ENCODE assay signal across 8 cellular contexts in the genomic region with DNA sequence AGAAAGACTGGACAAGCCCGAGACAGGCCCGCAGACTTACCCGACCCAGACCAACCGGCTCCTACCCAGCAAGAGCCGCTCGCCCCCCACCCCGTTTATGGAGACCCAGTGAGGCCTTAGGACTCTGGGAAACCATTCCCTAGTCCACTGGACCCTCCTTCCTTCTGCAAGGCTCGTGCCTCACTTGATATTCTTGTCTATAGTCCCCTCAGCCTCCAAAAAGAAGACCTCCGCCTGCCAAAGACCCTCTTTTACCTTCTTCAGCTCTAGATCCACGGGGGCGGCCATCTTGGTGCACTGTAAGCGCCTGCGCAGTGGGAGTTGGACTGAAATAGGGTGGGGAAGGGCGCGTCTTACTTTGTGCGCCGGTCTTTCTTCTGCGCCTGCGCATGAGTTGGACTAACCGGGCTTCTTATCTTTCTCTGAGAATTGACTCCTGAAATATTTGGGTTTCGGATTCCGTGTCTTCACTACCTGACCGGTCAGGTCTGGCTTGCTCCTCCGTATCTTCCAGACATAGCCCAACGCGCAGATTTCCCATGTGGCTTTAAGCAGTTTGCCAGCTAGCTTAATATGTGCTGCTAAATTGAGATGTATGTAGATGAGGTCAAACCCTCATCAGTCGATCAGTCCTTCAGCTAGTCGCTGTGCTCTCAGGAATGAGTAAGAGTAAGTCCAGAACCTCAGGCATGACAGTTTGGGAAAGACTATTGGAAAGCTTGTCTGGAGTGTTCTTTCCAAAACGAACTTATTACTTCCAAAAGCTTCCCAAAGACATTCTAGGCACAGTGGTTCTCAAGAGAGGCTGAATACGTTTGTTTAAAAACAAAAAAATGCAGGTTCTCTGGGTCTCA. TPM values are rescaled to one million over a fixed set of nuclear protein-coding genes. Genes with fewer than 3 reads are reported as not detected.
DNase-seq lines count a peak whose midpoint lies in the region; ATAC-seq and TF ChIP-seq lines count a peak whose summit lies in the region.

Gene PFDN1 (minus strand): TSS at position 316 of the 854 bp plus-strand sequence. CDS start 28 bp downstream, at position 288.

- H3K36me3 Mint-ChIP-seq in Caco-2 (ENCODE audit: insufficient read depth, unreplicated experiment) (peaks cover 26% of the 10 kb centered on the region), endothelial cell (ENCODE audit: low read depth, unreplicated experiment) (no peaks in the 10 kb centered on the region), mesothelial cell of epicardium (peaks cover 8% of the 10 kb centered on the region)

- H3K4me1 ChIP-seq in Caco-2 (peaks cover 19% of the 10 kb centered on the region), HUES64 (ENCODE audit: insufficient read depth, low read length) (peaks cover 6% of the 10 kb centered on the region; the same call in 1 of the 2 replicates), OCI-LY1 (ENCODE audit: insufficient read depth, low read length, severe bottlenecking) (peaks cover 21% of the 10 kb centered on the region)

- no peaks in the 10 kb centered on the region for H3K9me2 ChIP-seq in OCI-LY1 (ENCODE audit: low read depth, low read length)

- H3K79me2 ChIP-seq in OCI-LY1 (ENCODE audit: insufficient read depth, low read length): peaks cover 26% of the 10 kb centered on the region

- H3F3A ChIP-seq in OCI-LY1 (ENCODE audit: insufficient read depth, low read length): no peaks in the 10 kb centered on the region

- peak within 1 kb of the TSS; percentile 100 for H3K27ac Mint-ChIP-seq in Caco-2 (ENCODE audit: unreplicated experiment)
- peak within 1 kb of the TSS; percentile 97 for H3K27ac Mint-ChIP-seq in endothelial cell (ENCODE audit: unreplicated experiment)
- peak within 1 kb of the TSS; percentile 100 for H3K27ac Mint-ChIP-seq in mesothelial cell of epicardium

- H3K36me3 ChIP-seq in Caco-2 (ENCODE audit: control insufficient read depth, insufficient read depth, low read length) (peaks cover 1% of the 10 kb centered on the region; the same call in 1 of the 2 replicates), HUES64 (ENCODE audit: insufficient read depth, low read length) (peaks cover 23% of the 10 kb centered on the region), OCI-LY1 (ENCODE audit: insufficient read depth, low read length) (peaks cover 20% of the 10 kb centered on the region)

- ATAC-seq in GM21390 (IDR thresholded peaks at IDR 0.05; ENCODE audit: unreplicated experiment): peak; percentile 95

- H3K27me3 Mint-ChIP-seq in Caco-2 (ENCODE audit: insufficient read depth, unreplicated experiment) (no peaks in the 10 kb centered on the region), endothelial cell (ENCODE audit: unreplicated experiment) (peaks cover 2% of the 10 kb centered on the region), mesothelial cell of epicardium (ENCODE audit: low read depth) (no peaks in the 10 kb centered on the region)

- no peaks in the 10 kb centered on the region for H3K9me3 ChIP-seq in Caco-2
- no peaks in the 10 kb centered on the region for H3K9me3 ChIP-seq in HUES64 (ENCODE audit: insufficient read depth, low read depth, low read length)
- H3K9me3 ChIP-seq in OCI-LY1 (ENCODE audit: low read length): no peaks in the 10 kb centered on the region

- peak within 1 kb of the TSS; percentile 90 for H3K4me2 ChIP-seq in OCI-LY1 (ENCODE audit: low read length)

- H3K9ac ChIP-seq in HUES64 (ENCODE audit: low read depth, low read length): peak within 1 kb of the TSS; percentile 91
- H3K9ac ChIP-seq in OCI-LY1 (ENCODE audit: low read length): peak within 1 kb of the TSS; percentile 96

- no TSS peak for BruUV-seq in Caco-2 (replicated peaks; lab: Mats Ljungman, UMichigan)

- H3K4me3 Mint-ChIP-seq in Caco-2 (ENCODE audit: unreplicated experiment) (peak within 1 kb of the TSS; percentile 100), endothelial cell (ENCODE audit: unreplicated experiment) (peak within 1 kb of the TSS; percentile 97), mesothelial cell of epicardium (peak within 1 kb of the TSS; percentile 99)

- CTCF ChIA-PET in Caco-2 (lab: Charles Lee): interaction anchor here (0.6 to 2.0 kb wide), 7 partner anchors 42 to 59 kb away, joined by 3 to 13 read pairs (median 5); partner anchors contain the start of gene HBEGF

- H3K4me3 ChIP-seq in Caco-2 (ENCODE audit: low read depth, low read length): peak within 1 kb of the TSS; percentile 56
- peak within 1 kb of the TSS; percentile 79 for H3K4me3 ChIP-seq in HUES64 (ENCODE audit: low read length)
- H3K4me3 ChIP-seq in OCI-LY1 (ENCODE audit: low read depth, low read length, poor library complexity, severe bottlenecking): peak within 1 kb of the TSS; percentile 99

- TF ChIP-seq CTCF in Caco-2 (IDR thresholded peaks at IDR 0.05; ENCODE audit: insufficient read depth in 1 of 2, low read depth in 1 of 2, low read length in 1 of 2, severe bottlenecking in 1 of 2, unreplicated experiment in 1 of 2) (no peak), OCI-LY1 (IDR thresholded peaks at IDR 0.05; ENCODE audit: low read length) (no peak), endothelial cell (IDR thresholded peaks at IDR 0.05; ENCODE audit: unreplicated experiment) (no peak), mesothelial cell of epicardium (IDR thresholded peaks at IDR 0.05; ENCODE audit: unreplicated experiment) (no peak)

- H3K9me3 Mint-ChIP-seq in Caco-2 (ENCODE audit: unreplicated experiment): no peaks in the 10 kb centered on the region
- H3K9me3 Mint-ChIP-seq in endothelial cell (ENCODE audit: unreplicated experiment): no peaks in the 10 kb centered on the region
- H3K9me3 Mint-ChIP-seq in mesothelial cell of epicardium: no peaks in the 10 kb centered on the region

- H3K4me1 Mint-ChIP-seq in Caco-2 (ENCODE audit: low read depth, unreplicated experiment): peaks cover 7% of the 10 kb centered on the region
- H3K4me1 Mint-ChIP-seq in endothelial cell (ENCODE audit: unreplicated experiment): peaks cover 22% of the 10 kb centered on the region
- H3K4me1 Mint-ChIP-seq in mesothelial cell of epicardium: peaks cover 27% of the 10 kb centered on the region

- H2AFZ ChIP-seq in OCI-LY1 (ENCODE audit: low read length): peak within 1 kb of the TSS; percentile 84

- DNase-seq in Caco-2 (peak; percentile 95 to 97), endothelial cell (ENCODE audit: low spot score) (peak; percentile 89), mesothelial cell of epicardium (ENCODE audit: low spot score in 2 of 2, unreplicated experiment in 2 of 2) (peak; percentile 93 to 94)
- peak; percentile 87 for DNase-seq in activated CD8-positive, alpha-beta memory T cell treated with anti-CD3 and anti-CD28 coated beads, Interleukin-2, amount 50 U/mL, for 4 hours
- peak; percentile 83 for DNase-seq in stimulated activated CD8-positive, alpha-beta memory T cell treated with anti-CD3 and anti-CD28 coated beads, Interleukin-15, amount 100 ng/mL, for 48 hours (ENCODE audit: low read depth in 2 of 2)

- no peaks in the 10 kb centered on the region for H3K27me3 ChIP-seq in Caco-2 (replicated peaks; ENCODE audit: control insufficient read depth, insufficient read depth, low read length)
- H3K27me3 ChIP-seq in HUES64 (ENCODE audit: insufficient read depth, low read length): no peaks in the 10 kb centered on the region
- H3K27me3 ChIP-seq in OCI-LY1 (ENCODE audit: insufficient read depth, low read length): no peaks in the 10 kb centered on the region

- POLR2A ChIA-PET in Caco-2 (lab: Charles Lee): interaction anchor here (0.5 to 2.0 kb wide), 9 partner anchors 10 to 99 kb away, joined by 3 to 28 read pairs (median 4); partner anchors contain the start of genes ANKHD1 and HBEGF

- 3% methylated on average over 30 of the region's 30 CpGs for WGBS in HUES64

- intact Hi-C loops in Caco-2 (cut with micrococcal nuclease; ENCODE audit: unreplicated experiment): loop anchor here (1.0 to 5.0 kb wide), 3 partner anchors 42 to 61 kb away; partner anchors contain the start of gene HBEGF

- no peaks in the 10 kb centered on the region for H4K20me1 ChIP-seq in OCI-LY1 (ENCODE audit: insufficient read depth, low read length)

- H3K27ac ChIP-seq in HUES64 (ENCODE audit: low read depth, low read length) (peak within 1 kb of the TSS; percentile 85), OCI-LY1 (ENCODE audit: low read depth, low read length, poor library complexity, severe bottlenecking) (peak within 1 kb of the TSS; percentile 19)

RNA-seq across cellular contexts. Expression of gene PFDN1, which starts in this region (rescaled TPM):
- total RNA-seq in Caco-2 (2022) (81.1 and 82.3 TPM in 2 replicates), endothelial cell (ENCODE audit: unreplicated experiment) (86.2 TPM), mesothelial cell of epicardium (57.2 to 63.0 TPM (median 57.8 TPM) in 3 replicates)
- 60.7 TPM for polyA plus RNA-seq in HUES64 (2013, experiment 1 of 2)
- 69.3 TPM for polyA plus RNA-seq in HUES64 (2013, experiment 2 of 2)

Comparison
In these comparisons a context has a peak if more than half of its experiments do, and no peak if none do; other contexts are left out.
1. Peak in every context shown above with its lines: DNase-seq, ATAC-seq, H3K4me3 ChIP-seq and H3K27ac ChIP-seq.